In the genomic region with DNA sequence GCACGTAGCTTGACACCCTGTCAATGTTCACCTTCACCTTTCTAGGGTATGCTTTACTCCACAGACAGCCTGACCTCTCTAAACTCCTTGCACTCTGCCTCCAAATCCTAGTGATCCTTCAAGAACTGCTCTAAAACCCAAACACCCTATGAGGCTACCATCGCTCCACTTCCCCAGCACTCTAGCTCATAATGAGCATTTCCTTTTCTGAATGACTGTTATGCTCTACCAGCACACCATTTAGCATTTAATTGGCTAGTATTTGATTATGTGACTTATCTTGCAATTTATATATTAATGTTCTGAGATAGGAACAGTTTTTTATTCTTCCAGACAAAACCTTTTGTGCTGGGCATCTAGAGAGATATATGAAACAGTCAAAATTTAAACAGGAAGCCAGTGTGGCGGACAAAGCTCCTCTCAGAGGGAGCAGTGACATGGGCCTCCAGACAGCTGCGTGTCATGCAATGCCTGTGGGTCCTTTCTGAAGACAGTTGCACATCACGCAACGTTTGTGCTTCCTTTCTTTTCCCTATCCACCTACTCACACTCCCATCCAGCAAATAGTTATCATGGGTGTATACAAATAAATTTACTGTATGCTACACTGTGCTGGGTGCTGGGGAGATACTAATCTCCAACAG, we compare ENCODE assay signal across 10 cellular contexts.
DNase-seq lines count a peak whose midpoint lies in the region; ATAC-seq and TF ChIP-seq lines count a peak whose summit lies in the region.
"Had no signal": no experiment of that assay in that cellular context is flagged by ENCODE, and none has a peak within 500 bp of the region (broad histone marks: within the 10 kb centered on the region; RNA-seq: fewer than 3 reads in every experiment).

No MANE protein-coding gene starts in this region.

- peaks cover 26% of the 10 kb centered on the region for H3K36me3 Mint-ChIP-seq in activated CD4-positive, alpha-beta memory T cell treated with anti-CD3 and anti-CD28 coated beads, Interleukin-2, amount 10 ng/mL, durations not matched to agents 7 days and 5 days (ENCODE audit: low read depth)

- H3K9me2 ChIP-seq in OCI-LY1 (ENCODE audit: low read depth, low read length), result no peaks in the 10 kb centered on the region

- DNase-seq in GM12865 (ENCODE audit: low read depth) (peak; percentile 81), left colon (no peak), NCI-H82 treated with DMSO at 0.1 percent for 48 hours (lab: John Stamatoyannopoulos, UW; ENCODE audit: unreplicated experiment) (no peak)
- DNase-seq in activated CD4-positive, alpha-beta memory T cell treated with anti-CD3 and anti-CD28 coated beads, Interleukin-2, amount 10 ng/mL, durations not matched to agents 7 days and 5 days, result no peak
- no peak for DNase-seq in activated CD4-positive, alpha-beta T cell treated with anti-CD3 and anti-CD28 coated beads, Interleukin-2, amount 50 U/mL, for 48 hours

- CTCF ChIA-PET in activated CD4-positive, alpha-beta memory T cell treated with anti-CD3 and anti-CD28 coated beads, Interleukin-2, amount 10 ng/mL, durations not matched to agents 7 days and 5 days (lab: Charles Lee), result no interaction called here

- H3K27me3 ChIP-seq in OCI-LY1 (ENCODE audit: insufficient read depth, low read length), result no peaks in the 10 kb centered on the region

- peaks cover 3% of the 10 kb centered on the region for H3F3A ChIP-seq in OCI-LY1 (ENCODE audit: insufficient read depth, low read length)

- H3K27ac ChIP-seq in OCI-LY1 (ENCODE audit: low read depth, low read length, poor library complexity, severe bottlenecking), result peak overlapping the region; percentile 90

- H3K9ac ChIP-seq in OCI-LY1 (ENCODE audit: low read length), result peak overlapping the region; percentile 65

- no peaks in the 10 kb centered on the region for H4K20me1 ChIP-seq in OCI-LY1 (ENCODE audit: insufficient read depth, low read length)

- peak overlapping the region; percentile 55 for H3K4me2 ChIP-seq in OCI-LY1 (ENCODE audit: low read length)

- intact Hi-C loops in left colon (cut with DNase I, micrococcal nuclease), result no loop called here

- H3K4me1 ChIP-seq in OCI-LY1 (ENCODE audit: insufficient read depth, low read length, severe bottlenecking), result peaks cover 79% of the 10 kb centered on the region

- no peak overlapping the region for H3K4me3 Mint-ChIP-seq in activated CD4-positive, alpha-beta memory T cell treated with anti-CD3 and anti-CD28 coated beads, Interleukin-2, amount 10 ng/mL, durations not matched to agents 7 days and 5 days

- peaks cover 22% of the 10 kb centered on the region for H3K36me3 ChIP-seq in OCI-LY1 (ENCODE audit: insufficient read depth, low read length)

- no peak overlapping the region for H3K27ac Mint-ChIP-seq in activated CD4-positive, alpha-beta memory T cell treated with anti-CD3 and anti-CD28 coated beads, Interleukin-2, amount 10 ng/mL, durations not matched to agents 7 days and 5 days

- ATAC-seq in GM19463 (IDR thresholded peaks at IDR 0.05; ENCODE audit: unreplicated experiment) (peak; percentile 35), HG03060 (IDR thresholded peaks at IDR 0.05; ENCODE audit: low read depth, unreplicated experiment) (peak; percentile 13), left colon (no peak)
- ATAC-seq: activated CD4-positive, CD25-positive, alpha-beta regulatory T cell treated with anti-CD3 and anti-CD28 coated beads, Interleukin-2, amount 50 U/mL, for 24 hours; HCT116 had no signal

- H3K4me3 ChIP-seq in GM12865 (ENCODE audit: low read depth, low read length), result peak overlapping the region; percentile 49
- H3K4me3 ChIP-seq in OCI-LY1 (ENCODE audit: low read depth, low read length, poor library complexity, severe bottlenecking), result peak overlapping the region; percentile 26

- H3K9me3 ChIP-seq in OCI-LY1 (ENCODE audit: low read length), result no peaks in the 10 kb centered on the region

- no peaks in the 10 kb centered on the region for H3K9me3 Mint-ChIP-seq in activated CD4-positive, alpha-beta memory T cell treated with anti-CD3 and anti-CD28 coated beads, Interleukin-2, amount 10 ng/mL, durations not matched to agents 7 days and 5 days

- no peaks in the 10 kb centered on the region for H3K79me2 ChIP-seq in OCI-LY1 (ENCODE audit: insufficient read depth, low read length)

- H2AFZ ChIP-seq in OCI-LY1 (ENCODE audit: low read length), result no peak overlapping the region; the same call in 1 of the 2 replicates

- H3K27me3 Mint-ChIP-seq in activated CD4-positive, alpha-beta memory T cell treated with anti-CD3 and anti-CD28 coated beads, Interleukin-2, amount 10 ng/mL, durations not matched to agents 7 days and 5 days, result no peaks in the 10 kb centered on the region

- TF ChIP-seq CTCF in GM12865 (IDR thresholded peaks at IDR 0.05; ENCODE audit: insufficient read depth, low read depth, low read length, missing control alignments) (no peak), OCI-LY1 (IDR thresholded peaks at IDR 0.05; ENCODE audit: low read length) (no peak)

- POLR2A ChIA-PET in activated CD4-positive, alpha-beta memory T cell treated with anti-CD3 and anti-CD28 coated beads, Interleukin-2, amount 10 ng/mL, durations not matched to agents 7 days and 5 days (lab: Charles Lee), result interaction anchor here (1.0 to 1.4 kb wide), 2 partner anchors 40 to 43 kb away, joined by 3 to 4 read pairs; no protein-coding TSS in a partner anchor

- H3K4me1 Mint-ChIP-seq in activated CD4-positive, alpha-beta memory T cell treated with anti-CD3 and anti-CD28 coated beads, Interleukin-2, amount 10 ng/mL, durations not matched to agents 7 days and 5 days, result peaks cover 39% of the 10 kb centered on the region
